Comparison of ENCODE assay signal across 9 cellular contexts in genomic region chr1:204190212-204191211, GRCh38. TPM values are rescaled to one million over a fixed set of nuclear protein-coding genes. Genes with fewer than 3 reads are reported as not detected.
DNase-seq lines count a peak whose midpoint lies in the region; ATAC-seq and TF ChIP-seq lines count a peak whose summit lies in the region.
"Had no signal": no experiment of that assay in that cellular context is flagged by ENCODE, and none has a peak within 500 bp of the region (broad histone marks: within the 10 kb centered on the region; RNA-seq: fewer than 3 reads in every experiment).

No MANE protein-coding gene starts in this region.

- WGBS in prostate gland: 22% methylated on average over 34 of the region's 44 CpGs

- peak overlapping the region in 1 of 2 donors; percentile 49 for H3K27ac ChIP-seq in prostate gland

- no peaks in the 10 kb centered on the region for H3K9me3 Mint-ChIP-seq in effector memory CD8-positive, alpha-beta T cell
- no peaks in the 10 kb centered on the region for H3K9me3 Mint-ChIP-seq in nephron progenitor cell

- peak overlapping the region; percentile 48 to 57 for H3K4me3 Mint-ChIP-seq in effector memory CD8-positive, alpha-beta T cell
- peak overlapping the region; percentile 63 for H3K4me3 Mint-ChIP-seq in nephron progenitor cell

- no peaks in the 10 kb centered on the region for H3K4me1 ChIP-seq in prostate gland (replicated peaks)

- no peaks in the 10 kb centered on the region for H3K9me3 ChIP-seq in prostate gland

- H3K4me3 ChIP-seq in prostate gland: no peak overlapping the region

- peaks cover 44 to 54% of the 10 kb centered on the region in 2 donors for H3K27me3 Mint-ChIP-seq in effector memory CD8-positive, alpha-beta T cell
- H3K27me3 Mint-ChIP-seq in nephron progenitor cell (ENCODE audit: low read depth, poor library complexity): peaks cover 94% of the 10 kb centered on the region

- intact Hi-C loops in prostate gland (cut with DNase I): no loop called here

- ATAC-seq in effector memory CD8-positive, alpha-beta T cell (replicated peaks): peak; percentile 72
- ATAC-seq in GM21528 (IDR thresholded peaks at IDR 0.05; ENCODE audit: low FRiP score, unreplicated experiment): no peak

- peaks cover 0 to 31% of the 10 kb centered on the region in 2 donors for H3K4me1 Mint-ChIP-seq in effector memory CD8-positive, alpha-beta T cell (ENCODE audit: low read depth in 2 of 2)
- H3K4me1 Mint-ChIP-seq in nephron progenitor cell: peaks cover 39% of the 10 kb centered on the region

- H3K27ac Mint-ChIP-seq in effector memory CD8-positive, alpha-beta T cell: peak overlapping the region in 1 of 2 donors; percentile 88
- H3K27ac Mint-ChIP-seq in nephron progenitor cell: no peak overlapping the region

- TF ChIP-seq POLR2A in prostate gland (IDR thresholded peaks at IDR 0.05): no peak

- H3K36me3 Mint-ChIP-seq in effector memory CD8-positive, alpha-beta T cell (ENCODE audit: insufficient read depth): peaks cover 6% of the 10 kb centered on the region
- H3K36me3 Mint-ChIP-seq in nephron progenitor cell (ENCODE audit: low read depth): no peaks in the 10 kb centered on the region

- H3K36me3 ChIP-seq in prostate gland: no peaks in the 10 kb centered on the region

- H3K27me3 ChIP-seq in prostate gland (replicated peaks; ENCODE audit: insufficient read depth): no peaks in the 10 kb centered on the region

- DNase-seq in GM13977 (ENCODE audit: low spot score) (peak; percentile 54), NCI-H510A (lab: John Stamatoyannopoulos, UW) (peak; percentile 39), nephron progenitor cell (peak; percentile 65), C1 segment of cervical spinal cord (lab: John Stamatoyannopoulos, UW) (no peak), prostate gland (ENCODE audit: low spot score) (no peak), NCI-H1694 treated with DMSO at 0.1 percent for 48 hours (lab: John Stamatoyannopoulos, UW) (no peak)
- peak in 2 of 3 experiments; percentile 45 to 50 for DNase-seq in effector memory CD8-positive, alpha-beta T cell

- in situ Hi-C loops in GM13977 (cut with MboI; ENCODE audit: low pct_unique_long_range_greater_than_20kb, low sequenced_read_pairs, unreplicated experiment): no loop called here

- TF ChIP-seq CTCF in GM13977 (IDR thresholded peaks at IDR 0.05; ENCODE audit: extremely low read depth, insufficient read depth, missing control alignments) (no peak), nephron progenitor cell (IDR thresholded peaks at IDR 0.05) (no peak), prostate gland (IDR thresholded peaks at IDR 0.05) (no peak)

RNA-seq across cellular contexts. Expression of gene KISS1, which starts 5.8 kb away (rescaled TPM):
- 1 to 10 TPM in 1 of 2 donors, not detected in 1; 6.0 TPM for total RNA-seq in prostate gland
- total RNA-seq: NCI-H460 had no signal

RNA-seq across cellular contexts. Expression of gene GOLT1A, which starts 23.3 kb away (rescaled TPM):
- 1 to 10 TPM; 3.0 to 3.6 TPM for total RNA-seq in prostate gland
- total RNA-seq: NCI-H460 had no signal

RNA-seq across cellular contexts. Expression of gene REN, which starts 24.4 kb away (rescaled TPM):
- total RNA-seq in prostate gland: under 1 TPM in 1 of 2 donors, not detected in 1; 0.36 TPM
- total RNA-seq: NCI-H460 had no signal

RNA-seq across cellular contexts. Expression of gene ETNK2, which starts 38.7 kb away (rescaled TPM):
- total RNA-seq in prostate gland: 10 to 100 TPM; 25.3 to 84.5 TPM

Comparison
In these comparisons a context has a peak if more than half of its experiments do, and no peak if none do; other contexts are left out.
1. DNase-seq: peak in GM13977 (single experiment), NCI-H510A (single experiment), effector memory CD8-positive, alpha-beta T cell (2 of 3) and nephron progenitor cell (single experiment); none in C1 segment of cervical spinal cord (0 of 14), prostate gland (single experiment) and NCI-H1694 treated with DMSO at 0.1 percent for 48 hours (single experiment).